ENCODE assay signal across 22 cellular contexts in genomic region chr3:4763604-4764247, GRCh38.
"Had no signal": no experiment of that assay in that cellular context is flagged by ENCODE, and none has a peak within 500 bp of the region (broad histone marks: within the 10 kb centered on the region; RNA-seq: fewer than 3 reads in every experiment).

No MANE protein-coding gene starts in this region.

- H3K4me1 Mint-ChIP-seq: stimulated activated memory B cell treated with anti-CD40 and anti-IgM and Interleukin-4, amounts not matched to agents 10 μg/mL and 1 μg/mL and 100 μg/mL, for 72 hours had no signal

- ATAC-seq: heart left ventricle; left lobe of liver; naive thymus-derived CD8-positive, alpha-beta T cell; psoas muscle; right cardiac atrium; stimulated activated memory B cell treated with anti-CD40 and anti-IgM and Interleukin-4, amounts not matched to agents 10 μg/mL and 1 μg/mL and 100 μg/mL, for 72 hours had no signal

- H2AFZ ChIP-seq: hepatocyte had no signal

- H3K9me3 ChIP-seq: ovary, psoas muscle, thoracic aorta, vagina had no signal

- H3K4me3 ChIP-seq: dorsolateral prefrontal cortex, heart left ventricle, hepatocyte, ovary, psoas muscle, sigmoid colon, thoracic aorta, tibial nerve, vagina had no signal

- H3K9me3 Mint-ChIP-seq: stimulated activated naive CD8-positive, alpha-beta T cell treated with anti-CD3 and anti-CD28 coated beads, Interleukin-15, Interleukin-2, amounts not matched to agents 100 ng/mL and 50 ng/mL, for 24 hours had no signal

- H3K27me3 Mint-ChIP-seq: naive thymus-derived CD8-positive, alpha-beta T cell; stimulated activated memory B cell treated with anti-CD40 and anti-IgM and Interleukin-4, amounts not matched to agents 10 μg/mL and 1 μg/mL and 100 μg/mL, for 72 hours; stimulated activated naive CD8-positive, alpha-beta T cell treated with anti-CD3 and anti-CD28 coated beads, Interleukin-15, Interleukin-2, amounts not matched to agents 100 ng/mL and 50 ng/mL, for 24 hours had no signal

- H3K27me3 ChIP-seq: dorsolateral prefrontal cortex, heart left ventricle, hepatocyte, ovary, sigmoid colon, tibial nerve, vagina had no signal

- H3K4me2 ChIP-seq: hepatocyte had no signal

- H3K36me3 ChIP-seq: ovary, vagina had no signal

- H3K4me1 ChIP-seq: tibial nerve had no signal

- H3K79me2 ChIP-seq: hepatocyte had no signal

- H3K27ac Mint-ChIP-seq: mesothelial cell of epicardium; nephron progenitor cell; stimulated activated memory B cell treated with anti-CD40 and anti-IgM and Interleukin-4, amounts not matched to agents 10 μg/mL and 1 μg/mL and 100 μg/mL, for 72 hours; stimulated activated naive CD8-positive, alpha-beta T cell treated with anti-CD3 and anti-CD28 coated beads, Interleukin-15, Interleukin-2, amounts not matched to agents 100 ng/mL and 50 ng/mL, for 24 hours had no signal

- DNase-seq: dorsolateral prefrontal cortex; effector CD4-positive, alpha-beta T cell; heart left ventricle; kidney; mesenchymal stem cell; naive thymus-derived CD8-positive, alpha-beta T cell; nephron progenitor cell; occipital lobe; ovary; psoas muscle; right cardiac atrium; sigmoid colon; stimulated activated CD4-positive, alpha-beta T cell treated with anti-CD3 and anti-CD28 coated beads, Interleukin-2, amount 100 ng/mL, for 24 hours; stimulated activated CD4-positive, alpha-beta T cell treated with anti-CD3 and anti-CD28 coated beads, Interleukin-4, amount 100 ng/mL, for 24 hours had no signal

- H3K4me3 Mint-ChIP-seq: mesothelial cell of epicardium; naive thymus-derived CD8-positive, alpha-beta T cell; nephron progenitor cell; stimulated activated memory B cell treated with anti-CD40 and anti-IgM and Interleukin-4, amounts not matched to agents 10 μg/mL and 1 μg/mL and 100 μg/mL, for 72 hours; stimulated activated naive CD8-positive, alpha-beta T cell treated with anti-CD3 and anti-CD28 coated beads, Interleukin-15, Interleukin-2, amounts not matched to agents 100 ng/mL and 50 ng/mL, for 24 hours had no signal

- H3K27ac ChIP-seq: dorsolateral prefrontal cortex, heart left ventricle, hepatocyte, ovary, psoas muscle, sigmoid colon, thoracic aorta, tibial nerve, vagina had no signal
